In genomic region chr7:4169505-4169904, GRCh38 we compare ENCODE assay signal across 20 cellular contexts.
DNase-seq lines count a peak whose midpoint lies in the region; ATAC-seq and TF ChIP-seq lines count a peak whose summit lies in the region.
"Had no signal": no experiment of that assay in that cellular context is flagged by ENCODE, and none has a peak within 500 bp of the region (broad histone marks: within the 10 kb centered on the region; RNA-seq: fewer than 3 reads in every experiment).

No MANE protein-coding gene starts in this region.

- peak overlapping the region in 1 of 3 experiments; percentile 82; a peak in 2 of 7 replicates for H3K27ac Mint-ChIP-seq in H9
- H3K27ac Mint-ChIP-seq in activated naive CD8-positive, alpha-beta T cell treated with anti-CD3 and anti-CD28 coated beads, Interleukin-2, amount 50 U/mL, for 24 hours = no peak overlapping the region
- H3K27ac Mint-ChIP-seq: activated T-helper 2 cell treated with anti-CD3 and anti-CD28 coated beads, Interferon-gamma antibody, Interleukin-2, Interleukin-4, amounts not matched to agents 10 μg/mL and 5 μg/mL and 100 μg/mL, durations not matched to agents 14 hours and 24 hours and 36 hours; CD4-positive, alpha-beta T cell had no signal

- H3K14ac ChIP-seq in mesenchymal stem cell (ENCODE audit: low read length in 2 of 2) (no peak overlapping the region), H9 (ENCODE audit: insufficient read depth, low read length) (no peak overlapping the region)

- H3K56ac ChIP-seq in H9 (ENCODE audit: insufficient read length, low read depth, low read length) = no peak overlapping the region

- intact Hi-C loops in HCT116 (cut with micrococcal nuclease) = no loop called here

- no TSS peak for BruUV-seq in HCT116 (replicated peaks; lab: Mats Ljungman, UMichigan)

- H3K27ac ChIP-seq in HCT116 (ENCODE audit: low read depth, low read length) (no peak overlapping the region), mesenchymal stem cell (ENCODE audit: low read length, poor library complexity, severe bottlenecking) (no peak overlapping the region), H9 (ENCODE audit: insufficient read length, low read depth, low read length) (no peak overlapping the region)
- H3K27ac ChIP-seq: suprapubic skin had no signal

- H3K4ac ChIP-seq in mesenchymal stem cell (ENCODE audit: low read depth in 1 of 2, low read length in 2 of 2) (no peak overlapping the region), H9 (ENCODE audit: low read depth, low read length) (no peak overlapping the region)

- H3K9me3 ChIP-seq in HCT116 (ENCODE audit: control insufficient read depth in 1 of 2, insufficient read depth in 1 of 2, low read depth in 1 of 2, low read length in 2 of 2) (no peaks in the 10 kb centered on the region), mesenchymal stem cell (ENCODE audit: control insufficient read depth, low read length) (no peaks in the 10 kb centered on the region), H9 (ENCODE audit: control insufficient read depth, low read depth, low read length) (no peaks in the 10 kb centered on the region)
- H3K9me3 ChIP-seq: suprapubic skin had no signal

- no peaks in the 10 kb centered on the region for H3K79me2 ChIP-seq in HCT116 (ENCODE audit: insufficient read depth, low read length)
- no peaks in the 10 kb centered on the region for H3K79me2 ChIP-seq in H9 (ENCODE audit: insufficient read depth, low read length)

- H3K18ac ChIP-seq in mesenchymal stem cell (ENCODE audit: low read depth in 1 of 2, low read length in 2 of 2) (no peak overlapping the region), H9 (ENCODE audit: insufficient read length, low read depth, low read length) (no peak overlapping the region)

- H3K23ac ChIP-seq in mesenchymal stem cell (ENCODE audit: low read length in 2 of 2) (no peak overlapping the region), H9 (ENCODE audit: insufficient read length, low read depth, low read length) (no peak overlapping the region)

- peaks cover 0 to 1% (median 0%) of the 10 kb centered on the region in 3 experiments; a peak in 1 of 7 replicates for H3K36me3 Mint-ChIP-seq in H9 (ENCODE audit: insufficient read depth in 1 of 3, low read depth in 3 of 3)
- H3K36me3 Mint-ChIP-seq in activated naive CD8-positive, alpha-beta T cell treated with anti-CD3 and anti-CD28 coated beads, Interleukin-2, amount 50 U/mL, for 24 hours (ENCODE audit: low read depth) = no peaks in the 10 kb centered on the region

- no peak overlapping the region for H3K4me3 ChIP-seq in HCT116 (replicated peaks in 1 of 2; ENCODE audit: low read depth in 1 of 2, low read length in 2 of 2)
- H3K4me3 ChIP-seq in mesenchymal stem cell (ENCODE audit: insufficient read depth in 1 of 2, low read depth in 1 of 2, low read length in 2 of 2) = no peak overlapping the region
- H3K4me3 ChIP-seq: suprapubic skin had no signal

- H3K9me3 Mint-ChIP-seq in H9 = no peaks in the 10 kb centered on the region
- no peaks in the 10 kb centered on the region for H3K9me3 Mint-ChIP-seq in activated naive CD8-positive, alpha-beta T cell treated with anti-CD3 and anti-CD28 coated beads, Interleukin-2, amount 50 U/mL, for 24 hours
- H3K9me3 Mint-ChIP-seq: activated T-helper 2 cell treated with anti-CD3 and anti-CD28 coated beads, Interferon-gamma antibody, Interleukin-2, Interleukin-4, amounts not matched to agents 10 μg/mL and 5 μg/mL and 100 μg/mL, durations not matched to agents 14 hours and 24 hours and 36 hours; CD4-positive, alpha-beta T cell; neural crest cell had no signal

- no peak overlapping the region for H3K4me3 Mint-ChIP-seq in H9
- no peak overlapping the region for H3K4me3 Mint-ChIP-seq in activated naive CD8-positive, alpha-beta T cell treated with anti-CD3 and anti-CD28 coated beads, Interleukin-2, amount 50 U/mL, for 24 hours
- H3K4me3 Mint-ChIP-seq: CD4-positive, alpha-beta T cell; neural crest cell had no signal

- RAD21 ChIA-PET in HCT116 (lab: Charles Lee; ENCODE audit: low non-redundant PET in 1 of 2, low total read pairs in 2 of 2, uncharacterized antibody in 2 of 2, unreplicated experiment in 2 of 2) = no interaction called here

- no peak overlapping the region for H4K91ac ChIP-seq in mesenchymal stem cell (ENCODE audit: low read length)
- H4K91ac ChIP-seq in H9 (ENCODE audit: insufficient read length, low read depth, low read length) = no peak overlapping the region

- no peak overlapping the region for H2BK20ac ChIP-seq in H9 (ENCODE audit: low read depth, low read length, poor library complexity, severe bottlenecking)

- H4K20me1 ChIP-seq in HCT116 (ENCODE audit: insufficient read depth) (no peaks in the 10 kb centered on the region), H9 (ENCODE audit: control insufficient read depth, insufficient read depth, insufficient read length) (peaks cover 3% of the 10 kb centered on the region)

- TF ChIP-seq RAD21 in HCT116 (IDR thresholded peaks at IDR 0.05; ENCODE audit: low read depth) = no peak

- no peaks in the 10 kb centered on the region for H3K27me3 Mint-ChIP-seq in H9 (ENCODE audit: low read depth)
- H3K27me3 Mint-ChIP-seq in activated naive CD8-positive, alpha-beta T cell treated with anti-CD3 and anti-CD28 coated beads, Interleukin-2, amount 50 U/mL, for 24 hours = no peaks in the 10 kb centered on the region
- H3K27me3 Mint-ChIP-seq: CD4-positive, alpha-beta T cell had no signal

- H3K36me3 ChIP-seq in HCT116 (ENCODE audit: control insufficient read depth in 1 of 2, insufficient read depth in 2 of 2, low read length in 2 of 2) = no peaks in the 10 kb centered on the region
- H3K36me3 ChIP-seq in mesenchymal stem cell (ENCODE audit: control insufficient read depth in 1 of 2, insufficient read depth in 2 of 2, low read depth in 1 of 2, low read length in 2 of 2) = peaks cover 0 to 8% of the 10 kb centered on the region in 2 experiments
- H3K36me3 ChIP-seq: suprapubic skin had no signal

- H2BK5ac ChIP-seq in mesenchymal stem cell (ENCODE audit: low read depth, low read length, poor library complexity, severe bottlenecking) (no peak overlapping the region), H9 (ENCODE audit: insufficient read length, low read length) (no peak overlapping the region)

- POLR2A ChIA-PET in HCT116 (lab: Charles Lee) = no interaction called here

- H2BK15ac ChIP-seq in mesenchymal stem cell (ENCODE audit: low read depth, poor library complexity, severe bottlenecking) (no peak overlapping the region), H9 (ENCODE audit: low read depth, low read length) (no peak overlapping the region)

- 81% methylated on average over 10 of the region's 10 CpGs for WGBS in mesenchymal stem cell
- no CpG with 5 or more reads among the region's 10 CpGs for WGBS in H9 (ENCODE audit: extremely low coverage, insufficient read length, low lambda C conversion rate)

- H3K79me1 ChIP-seq in mesenchymal stem cell (replicated peaks; ENCODE audit: low read length, poor library complexity, severe bottlenecking) (no peaks in the 10 kb centered on the region), H9 (ENCODE audit: insufficient read depth, low read depth, low read length, poor library complexity, severe bottlenecking) (no peaks in the 10 kb centered on the region)

- no peak for TF ChIP-seq POLR2A in HCT116 (IDR thresholded peaks at IDR 0.05; ENCODE audit: borderline replicate concordance, extremely low read depth, insufficient read depth, insufficient read length)

- H2AFZ ChIP-seq in HCT116 (ENCODE audit: low read depth, low read length, poor library complexity, severe bottlenecking) (no peak overlapping the region), mesenchymal stem cell (ENCODE audit: low read depth, low read length) (no peak overlapping the region), H9 (ENCODE audit: low read length) (no peak overlapping the region)

- DNase-seq in A172 (ENCODE audit: low spot score) = peak; percentile 48
- peak; percentile 2 for DNase-seq in HCT116 (ENCODE audit: low read depth, low spot score)
- DNase-seq in SW480 (ENCODE audit: low spot score) = peak; percentile 20
- DNase-seq in mesenchymal stem cell = peak; percentile 29
- no peak for DNase-seq in SHP77 treated with DMSO at 0.1 percent for 48 hours (lab: John Stamatoyannopoulos, UW)
- DNase-seq in midbrain (lab: John Stamatoyannopoulos, UW) = no peak
- DNase-seq in H9 = no peak
- DNase-seq in activated naive CD8-positive, alpha-beta T cell treated with anti-CD3 and anti-CD28 coated beads, Interleukin-2, amount 50 U/mL, for 24 hours = no peak
- DNase-seq: activated CD4-positive, alpha-beta T cell treated with anti-CD3 and anti-CD28 coated beads for 48 hours; CD4-positive, alpha-beta T cell; foreskin fibroblast; hypothalamus; kidney; NCI-H1417 treated with DMSO at 0.1 percent for 48 hours; stimulated activated CD4-positive, alpha-beta T cell treated with anti-CD3 and anti-CD28 coated beads, Interleukin-12 subunit alpha, Interleukin-12 subunit beta, amount 100 ng/mL, for 4 hours; SW 1271 had no signal

- no peak overlapping the region for H2BK120ac ChIP-seq in mesenchymal stem cell (ENCODE audit: low read depth, low read length)
- no peak overlapping the region for H2BK120ac ChIP-seq in H9 (ENCODE audit: low read depth, low read length, poor library complexity, severe bottlenecking)

- peak; percentile 71 for ATAC-seq in HCT116
- ATAC-seq in activated naive CD8-positive, alpha-beta T cell treated with anti-CD3 and anti-CD28 coated beads, Interleukin-2, amount 50 U/mL, for 24 hours = no peak
- ATAC-seq: Panc1 had no signal

- H3K4me1 ChIP-seq in HCT116 (ENCODE audit: control insufficient read depth in 1 of 2, insufficient read depth in 2 of 2, low read length in 2 of 2) (peaks cover 0 to 9% of the 10 kb centered on the region in 2 experiments; a peak in 1 of 4 replicates), mesenchymal stem cell (ENCODE audit: control insufficient read depth, insufficient read depth, low read depth, low read length) (no peaks in the 10 kb centered on the region), H9 (ENCODE audit: insufficient read depth, low read length) (no peaks in the 10 kb centered on the region)

- H3K23me2 ChIP-seq in H9 (ENCODE audit: insufficient read length, low read depth, low read length, poor library complexity, severe bottlenecking) = no peaks in the 10 kb centered on the region

- H3K4me1 Mint-ChIP-seq in H9 = peaks cover 20 to 22% of the 10 kb centered on the region in 2 experiments
- H3K4me1 Mint-ChIP-seq in activated naive CD8-positive, alpha-beta T cell treated with anti-CD3 and anti-CD28 coated beads, Interleukin-2, amount 50 U/mL, for 24 hours = no peaks in the 10 kb centered on the region

- H3T11ph ChIP-seq in H9 (ENCODE audit: low read length) = no peak overlapping the region

- H2BK12ac ChIP-seq in mesenchymal stem cell (ENCODE audit: low read length in 2 of 2) (no peak overlapping the region), H9 (ENCODE audit: insufficient read length, low read depth, low read length) (no peak overlapping the region)

- CTCF ChIA-PET in HCT116 (lab: Charles Lee) = interaction anchor here (0.5 kb wide), 1 partner anchor 467 kb away, joined by 3 read pairs; no protein-coding TSS in a partner anchor

- no peak for TF ChIP-seq CTCF in HCT116 (IDR thresholded peaks at IDR 0.05 in 2 of 3, conservative IDR thresholded peaks at IDR 0.05 in 1 of 3; ENCODE audit: borderline replicate concordance in 1 of 3, insufficient read depth in 1 of 3, low read depth in 2 of 3, low read length in 2 of 3)
- no peak for TF ChIP-seq CTCF in H9 (conservative IDR thresholded peaks at IDR 0.05)

- H3K27me3 ChIP-seq in HCT116 (ENCODE audit: insufficient read depth, low read length) (no peaks in the 10 kb centered on the region), mesenchymal stem cell (ENCODE audit: control insufficient read depth in 1 of 2, insufficient read depth in 1 of 2, low read length in 2 of 2) (no peaks in the 10 kb centered on the region), H9 (ENCODE audit: insufficient read depth, low read length) (no peaks in the 10 kb centered on the region)
- H3K27me3 ChIP-seq: suprapubic skin had no signal

- H3K9ac ChIP-seq in HCT116 (ENCODE audit: low read length) = no peak overlapping the region
- no peak overlapping the region for H3K9ac ChIP-seq in mesenchymal stem cell (ENCODE audit: low read length)
- H3K9ac ChIP-seq in H9 (ENCODE audit: extremely low read depth, insufficient read length, low read length) = no peak overlapping the region

- H3K4me2 ChIP-seq in HCT116 (ENCODE audit: low read length) (0 out of 2 replicates have a peak overlapping the region, but pooled peaks have one; percentile 15), mesenchymal stem cell (ENCODE audit: low read length, poor library complexity, severe bottlenecking) (no peak overlapping the region), H9 (ENCODE audit: insufficient read depth, insufficient read length, low read length) (no peak overlapping the region)

- no peak overlapping the region for H4K5ac ChIP-seq in H9 (ENCODE audit: insufficient read length, low read depth, low read length)

- H2AK5ac ChIP-seq in mesenchymal stem cell (ENCODE audit: low read length, severe bottlenecking) (no peak overlapping the region), H9 (ENCODE audit: insufficient read length, low read length) (no peak overlapping the region)

- H4K8ac ChIP-seq in mesenchymal stem cell (ENCODE audit: low read length) = no peak overlapping the region
- H4K8ac ChIP-seq in H9 (replicated peaks; ENCODE audit: insufficient read length, low read depth, low read length) = no peak overlapping the region

- no peaks in the 10 kb centered on the region for H3K9me2 ChIP-seq in HCT116 (ENCODE audit: insufficient read depth)

Comparison
In these comparisons a context has a peak if more than half of its experiments do, and no peak if none do; other contexts are left out.
1. DNase-seq: peak in A172 (single experiment), HCT116 (single experiment), SW480 (single experiment) and mesenchymal stem cell (single experiment); none in SHP77 treated with DMSO at 0.1 percent for 48 hours (single experiment), midbrain (single experiment), H9 (single experiment) and activated naive CD8-positive, alpha-beta T cell treated with anti-CD3 and anti-CD28 coated beads, Interleukin-2, amount 50 U/mL, for 24 hours (single experiment).